Comparison of ENCODE assay signal across 9 cellular contexts in genomic region chr2:179239194-179239593, GRCh38. TPM values are rescaled to one million over a fixed set of nuclear protein-coding genes. Genes with fewer than 3 reads are reported as not detected.
DNase-seq lines count a peak whose midpoint lies in the region; ATAC-seq and TF ChIP-seq lines count a peak whose summit lies in the region.
"Had no signal": no experiment of that assay in that cellular context is flagged by ENCODE, and none has a peak within 500 bp of the region (broad histone marks: within the 10 kb centered on the region; RNA-seq: fewer than 3 reads in every experiment).

No MANE protein-coding gene starts in this region.

- intact Hi-C loops in body of pancreas (cut with DNase I): no loop called here

- no peaks in the 10 kb centered on the region for H3K27me3 ChIP-seq in CD4-positive, CD25-positive, alpha-beta regulatory T cell (ENCODE audit: control insufficient read depth, insufficient read depth, low read length)
- H3K27me3 ChIP-seq in body of pancreas (no peaks in the 10 kb centered on the region), MG63 (no peaks in the 10 kb centered on the region)
- H3K27me3 ChIP-seq in effector memory CD4-positive, alpha-beta T cell (replicated peaks; ENCODE audit: control insufficient read depth, insufficient read depth, low read length, poor library complexity, severe bottlenecking): no peaks in the 10 kb centered on the region

- no peaks in the 10 kb centered on the region for H3K27me3 Mint-ChIP-seq in CD4-positive, CD25-positive, alpha-beta regulatory T cell
- H3K27me3 Mint-ChIP-seq: IgD-negative memory B cell had no signal

- no peaks in the 10 kb centered on the region for H3K9me3 ChIP-seq in CD4-positive, CD25-positive, alpha-beta regulatory T cell (ENCODE audit: control insufficient read depth in 2 of 2, low read length in 2 of 2)
- H3K9me3 ChIP-seq in body of pancreas: no peaks in the 10 kb centered on the region
- no peaks in the 10 kb centered on the region for H3K9me3 ChIP-seq in MG63
- H3K9me3 ChIP-seq in effector memory CD4-positive, alpha-beta T cell (ENCODE audit: control insufficient read depth, low read length): no peaks in the 10 kb centered on the region

- peaks cover 27 to 36% (median 30%) of the 10 kb centered on the region in 4 donors for H3K4me1 Mint-ChIP-seq in CD4-positive, CD25-positive, alpha-beta regulatory T cell

- peaks cover 4% of the 10 kb centered on the region for H3K36me3 Mint-ChIP-seq in CD4-positive, CD25-positive, alpha-beta regulatory T cell

- peak in 2 of 3 donors; percentile 8 to 67 for DNase-seq in CD4-positive, CD25-positive, alpha-beta regulatory T cell
- DNase-seq in body of pancreas (no peak), MG63 (no peak), ecto neural progenitor cell (ENCODE audit: low spot score) (no peak), AG08395 (ENCODE audit: low spot score) (no peak)
- DNase-seq in effector memory CD4-positive, alpha-beta T cell: no peak

- TF ChIP-seq POLR2A in body of pancreas (IDR thresholded peaks at IDR 0.05): no peak

- peak overlapping the region; percentile 4 for H3K4me3 ChIP-seq in CD4-positive, CD25-positive, alpha-beta regulatory T cell (ENCODE audit: low read depth, low read length)
- H3K4me3 ChIP-seq in body of pancreas (no peak overlapping the region), MG63 (no peak overlapping the region)
- no peak overlapping the region for H3K4me3 ChIP-seq in effector memory CD4-positive, alpha-beta T cell (ENCODE audit: insufficient read depth, low read depth, low read length, poor library complexity, severe bottlenecking)

- H3K27ac ChIP-seq in CD4-positive, CD25-positive, alpha-beta regulatory T cell (ENCODE audit: insufficient read depth, low read length, poor library complexity, severe bottlenecking): no peak overlapping the region
- H3K27ac ChIP-seq in body of pancreas: peak overlapping the region in 1 of 4 donors; percentile 64
- H3K27ac ChIP-seq in effector memory CD4-positive, alpha-beta T cell (ENCODE audit: insufficient read depth, low read length, poor library complexity, severe bottlenecking): no peak overlapping the region

- peaks cover 0 to 8% (median 0%) of the 10 kb centered on the region in 7 donors for H3K9me3 Mint-ChIP-seq in CD4-positive, CD25-positive, alpha-beta regulatory T cell

- peak overlapping the region in 1 of 4 donors; percentile 10 for H3K4me3 Mint-ChIP-seq in CD4-positive, CD25-positive, alpha-beta regulatory T cell
- H3K4me3 Mint-ChIP-seq: IgD-negative memory B cell had no signal

- TF ChIP-seq CTCF in body of pancreas (IDR thresholded peaks at IDR 0.05): no peak

- peak overlapping the region in 1 of 3 donors; percentile 92 for H3K27ac Mint-ChIP-seq in CD4-positive, CD25-positive, alpha-beta regulatory T cell

- H3K4me1 ChIP-seq in CD4-positive, CD25-positive, alpha-beta regulatory T cell (ENCODE audit: control insufficient read depth, insufficient read depth, low read length, poor library complexity, severe bottlenecking): peaks cover 15% of the 10 kb centered on the region
- H3K4me1 ChIP-seq in body of pancreas: peaks cover 28% of the 10 kb centered on the region
- no peaks in the 10 kb centered on the region for H3K4me1 ChIP-seq in effector memory CD4-positive, alpha-beta T cell (ENCODE audit: control insufficient read depth, insufficient read depth, low read length, poor library complexity, severe bottlenecking)

- ATAC-seq in CD4-positive, CD25-positive, alpha-beta regulatory T cell (ENCODE audit: low read depth in 2 of 2): peak; percentile 84 to 96
- ATAC-seq in GM19395 (IDR thresholded peaks at IDR 0.05; ENCODE audit: unreplicated experiment) (peak; percentile 79), HG03342 (IDR thresholded peaks at IDR 0.05; ENCODE audit: unreplicated experiment) (peak; percentile 69), body of pancreas (peak; percentile 71)

- H3K36me3 ChIP-seq in CD4-positive, CD25-positive, alpha-beta regulatory T cell (ENCODE audit: control insufficient read depth, insufficient read depth, low read length): no peaks in the 10 kb centered on the region
- H3K36me3 ChIP-seq in body of pancreas (replicated peaks in 1 of 2; ENCODE audit: insufficient read depth in 1 of 2, low read depth in 2 of 2) (no peaks in the 10 kb centered on the region), MG63 (no peaks in the 10 kb centered on the region)
- H3K36me3 ChIP-seq in effector memory CD4-positive, alpha-beta T cell (ENCODE audit: control insufficient read depth, insufficient read depth, low read length): no peaks in the 10 kb centered on the region

RNA-seq across cellular contexts. Expression of gene SESTD1, which starts 25.4 kb away (rescaled TPM):
- total RNA-seq in CD4-positive, CD25-positive, alpha-beta regulatory T cell: 7.3 TPM
- polyA plus RNA-seq in CD4-positive, CD25-positive, alpha-beta regulatory T cell: 1 to 10 TPM in 3 of 4 donors, under 1 TPM in 1; 0.63 to 7.2 (median 2.1) TPM
- total RNA-seq in body of pancreas: 10 to 100 TPM; 13.2 to 24.4 TPM
- 5.5 and 5.6 TPM in 2 replicates for total RNA-seq in MG63 (2014; rRNA removed; shearing (Covaris generic); ENCODE audit: low replicate concordance)

Comparison
In these comparisons a context has a peak if more than half of its experiments do, and no peak if none do; other contexts are left out.
1. DNase-seq: peak in CD4-positive, CD25-positive, alpha-beta regulatory T cell (2 of 3); none in body of pancreas (0 of 4), MG63 (single experiment), ecto neural progenitor cell (single experiment), effector memory CD4-positive, alpha-beta T cell (0 of 3) and AG08395 (single experiment).
2. Peak in every context shown above with its lines, with median percentiles within 50 percentile points of each other: ATAC-seq.